1 cellular context compared by ENCODE assay signal in genomic region chr5:74684900-74685851, GRCh38.
TF ChIP-seq lines count a peak whose summit lies in the region.

Gene HEXB (plus strand): TSS chr5:74685233. CDS start chr5:74685261, 28 bp downstream.

TF ChIP-seq in K562, 482 proteins besides CTCF, POLR2A, EP300 and RAD21 (continued from another document and continues in another):
- TF ChIP-seq THAP12 (CRISPR knock-in tag; IDR thresholded peaks at IDR 0.05): peak; percentile 75
- TF ChIP-seq, protein P1, sequence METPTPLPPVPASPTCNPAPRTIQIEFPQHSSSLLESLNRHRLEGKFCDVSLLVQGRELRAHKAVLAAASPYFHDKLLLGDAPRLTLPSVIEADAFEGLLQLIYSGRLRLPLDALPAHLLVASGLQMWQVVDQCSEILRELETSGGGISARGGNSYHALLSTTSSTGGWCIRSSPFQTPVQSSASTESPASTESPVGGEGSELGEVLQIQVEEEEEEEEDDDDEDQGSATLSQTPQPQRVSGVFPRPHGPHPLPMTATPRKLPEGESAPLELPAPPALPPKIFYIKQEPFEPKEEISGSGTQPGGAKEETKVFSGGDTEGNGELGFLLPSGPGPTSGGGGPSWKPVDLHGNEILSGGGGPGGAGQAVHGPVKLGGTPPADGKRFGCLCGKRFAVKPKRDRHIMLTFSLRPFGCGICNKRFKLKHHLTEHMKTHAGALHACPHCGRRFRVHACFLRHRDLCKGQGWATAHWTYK (CRISPR knock-in tag; IDR thresholded peaks at IDR 0.05): peak; percentile 70; the same call in 1 of the 2 replicates
- TF ChIP-seq GABPB2 (CRISPR knock-in tag; conservative IDR thresholded peaks at IDR 0.05): no peak
- peak; percentile 38; the same call in 1 of the 2 replicates for TF ChIP-seq MBD2 (IDR thresholded peaks at IDR 0.05; ENCODE audit: borderline replicate concordance, low read depth)
- TF ChIP-seq RBBP5 (IDR thresholded peaks at IDR 0.05; ENCODE audit: borderline replicate concordance, insufficient read depth, low read length, poor library complexity, severe bottlenecking): peak; percentile 82
- TF ChIP-seq, protein P2, sequence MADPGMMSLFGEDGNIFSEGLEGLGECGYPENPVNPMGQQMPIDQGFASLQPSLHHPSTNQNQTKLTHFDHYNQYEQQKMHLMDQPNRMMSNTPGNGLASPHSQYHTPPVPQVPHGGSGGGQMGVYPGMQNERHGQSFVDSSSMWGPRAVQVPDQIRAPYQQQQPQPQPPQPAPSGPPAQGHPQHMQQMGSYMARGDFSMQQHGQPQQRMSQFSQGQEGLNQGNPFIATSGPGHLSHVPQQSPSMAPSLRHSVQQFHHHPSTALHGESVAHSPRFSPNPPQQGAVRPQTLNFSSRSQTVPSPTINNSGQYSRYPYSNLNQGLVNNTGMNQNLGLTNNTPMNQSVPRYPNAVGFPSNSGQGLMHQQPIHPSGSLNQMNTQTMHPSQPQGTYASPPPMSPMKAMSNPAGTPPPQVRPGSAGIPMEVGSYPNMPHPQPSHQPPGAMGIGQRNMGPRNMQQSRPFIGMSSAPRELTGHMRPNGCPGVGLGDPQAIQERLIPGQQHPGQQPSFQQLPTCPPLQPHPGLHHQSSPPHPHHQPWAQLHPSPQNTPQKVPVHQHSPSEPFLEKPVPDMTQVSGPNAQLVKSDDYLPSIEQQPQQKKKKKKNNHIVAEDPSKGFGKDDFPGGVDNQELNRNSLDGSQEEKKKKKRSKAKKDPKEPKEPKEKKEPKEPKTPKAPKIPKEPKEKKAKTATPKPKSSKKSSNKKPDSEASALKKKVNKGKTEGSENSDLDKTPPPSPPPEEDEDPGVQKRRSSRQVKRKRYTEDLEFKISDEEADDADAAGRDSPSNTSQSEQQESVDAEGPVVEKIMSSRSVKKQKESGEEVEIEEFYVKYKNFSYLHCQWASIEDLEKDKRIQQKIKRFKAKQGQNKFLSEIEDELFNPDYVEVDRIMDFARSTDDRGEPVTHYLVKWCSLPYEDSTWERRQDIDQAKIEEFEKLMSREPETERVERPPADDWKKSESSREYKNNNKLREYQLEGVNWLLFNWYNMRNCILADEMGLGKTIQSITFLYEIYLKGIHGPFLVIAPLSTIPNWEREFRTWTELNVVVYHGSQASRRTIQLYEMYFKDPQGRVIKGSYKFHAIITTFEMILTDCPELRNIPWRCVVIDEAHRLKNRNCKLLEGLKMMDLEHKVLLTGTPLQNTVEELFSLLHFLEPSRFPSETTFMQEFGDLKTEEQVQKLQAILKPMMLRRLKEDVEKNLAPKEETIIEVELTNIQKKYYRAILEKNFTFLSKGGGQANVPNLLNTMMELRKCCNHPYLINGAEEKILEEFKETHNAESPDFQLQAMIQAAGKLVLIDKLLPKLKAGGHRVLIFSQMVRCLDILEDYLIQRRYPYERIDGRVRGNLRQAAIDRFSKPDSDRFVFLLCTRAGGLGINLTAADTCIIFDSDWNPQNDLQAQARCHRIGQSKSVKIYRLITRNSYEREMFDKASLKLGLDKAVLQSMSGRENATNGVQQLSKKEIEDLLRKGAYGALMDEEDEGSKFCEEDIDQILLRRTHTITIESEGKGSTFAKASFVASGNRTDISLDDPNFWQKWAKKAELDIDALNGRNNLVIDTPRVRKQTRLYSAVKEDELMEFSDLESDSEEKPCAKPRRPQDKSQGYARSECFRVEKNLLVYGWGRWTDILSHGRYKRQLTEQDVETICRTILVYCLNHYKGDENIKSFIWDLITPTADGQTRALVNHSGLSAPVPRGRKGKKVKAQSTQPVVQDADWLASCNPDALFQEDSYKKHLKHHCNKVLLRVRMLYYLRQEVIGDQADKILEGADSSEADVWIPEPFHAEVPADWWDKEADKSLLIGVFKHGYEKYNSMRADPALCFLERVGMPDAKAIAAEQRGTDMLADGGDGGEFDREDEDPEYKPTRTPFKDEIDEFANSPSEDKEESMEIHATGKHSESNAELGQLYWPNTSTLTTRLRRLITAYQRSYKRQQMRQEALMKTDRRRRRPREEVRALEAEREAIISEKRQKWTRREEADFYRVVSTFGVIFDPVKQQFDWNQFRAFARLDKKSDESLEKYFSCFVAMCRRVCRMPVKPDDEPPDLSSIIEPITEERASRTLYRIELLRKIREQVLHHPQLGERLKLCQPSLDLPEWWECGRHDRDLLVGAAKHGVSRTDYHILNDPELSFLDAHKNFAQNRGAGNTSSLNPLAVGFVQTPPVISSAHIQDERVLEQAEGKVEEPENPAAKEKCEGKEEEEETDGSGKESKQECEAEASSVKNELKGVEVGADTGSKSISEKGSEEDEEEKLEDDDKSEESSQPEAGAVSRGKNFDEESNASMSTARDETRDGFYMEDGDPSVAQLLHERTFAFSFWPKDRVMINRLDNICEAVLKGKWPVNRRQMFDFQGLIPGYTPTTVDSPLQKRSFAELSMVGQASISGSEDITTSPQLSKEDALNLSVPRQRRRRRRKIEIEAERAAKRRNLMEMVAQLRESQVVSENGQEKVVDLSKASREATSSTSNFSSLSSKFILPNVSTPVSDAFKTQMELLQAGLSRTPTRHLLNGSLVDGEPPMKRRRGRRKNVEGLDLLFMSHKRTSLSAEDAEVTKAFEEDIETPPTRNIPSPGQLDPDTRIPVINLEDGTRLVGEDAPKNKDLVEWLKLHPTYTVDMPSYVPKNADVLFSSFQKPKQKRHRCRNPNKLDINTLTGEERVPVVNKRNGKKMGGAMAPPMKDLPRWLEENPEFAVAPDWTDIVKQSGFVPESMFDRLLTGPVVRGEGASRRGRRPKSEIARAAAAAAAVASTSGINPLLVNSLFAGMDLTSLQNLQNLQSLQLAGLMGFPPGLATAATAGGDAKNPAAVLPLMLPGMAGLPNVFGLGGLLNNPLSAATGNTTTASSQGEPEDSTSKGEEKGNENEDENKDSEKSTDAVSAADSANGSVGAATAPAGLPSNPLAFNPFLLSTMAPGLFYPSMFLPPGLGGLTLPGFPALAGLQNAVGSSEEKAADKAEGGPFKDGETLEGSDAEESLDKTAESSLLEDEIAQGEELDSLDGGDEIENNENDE (IDR thresholded peaks at IDR 0.05; ENCODE audit: low read depth, low read length): no peak
- no peak for TF ChIP-seq ZBTB8A (IDR thresholded peaks at IDR 0.05; ENCODE audit: partially characterized antibody)
- no peak; the same call in 1 of the 2 replicates for TF ChIP-seq NR4A1 (CRISPR knock-in tag; IDR thresholded peaks at IDR 0.05)
- TF ChIP-seq NR4A1 (tag; IDR thresholded peaks at IDR 0.05): no peak
- peak in 1 of 2 experiments; percentile 21; a peak in 1 of 4 replicates for TF ChIP-seq HDAC1 (IDR thresholded peaks at IDR 0.05)
- TF ChIP-seq ZNF3 (CRISPR knock-in tag; IDR thresholded peaks at IDR 0.05): no peak
- TF ChIP-seq ZNF124 (CRISPR knock-in tag; IDR thresholded peaks at IDR 0.05): no peak
- no peak for TF ChIP-seq ATF4 (CRISPR knock-in tag; IDR thresholded peaks at IDR 0.05)
- no peak for TF ChIP-seq ZNF212 (CRISPR knock-in tag; IDR thresholded peaks at IDR 0.05)
- 0 out of 2 replicates have a peak, but pooled peaks have one; percentile 7 for TF ChIP-seq STAG1 (CRISPR knock-in tag; IDR thresholded peaks at IDR 0.05; ENCODE audit: borderline replicate concordance)
- no peak for TF ChIP-seq DIDO1 (tag; IDR thresholded peaks at IDR 0.05; ENCODE audit: low read depth)
- TF ChIP-seq CHAMP1 (IDR thresholded peaks at IDR 0.05): no peak
- TF ChIP-seq POU5F1 (IDR thresholded peaks at IDR 0.05; ENCODE audit: borderline replicate concordance, low read depth, low read length, partially characterized antibody): no peak
- no peak for TF ChIP-seq MTF1 (CRISPR knock-in tag; IDR thresholded peaks at IDR 0.05; ENCODE audit: borderline replicate concordance)
- TF ChIP-seq E4F1 (CRISPR knock-in tag; IDR thresholded peaks at IDR 0.05; ENCODE audit: borderline replicate concordance): no peak
- TF ChIP-seq BACH1 (tag; IDR thresholded peaks at IDR 0.05): no peak
- TF ChIP-seq, protein P3, sequence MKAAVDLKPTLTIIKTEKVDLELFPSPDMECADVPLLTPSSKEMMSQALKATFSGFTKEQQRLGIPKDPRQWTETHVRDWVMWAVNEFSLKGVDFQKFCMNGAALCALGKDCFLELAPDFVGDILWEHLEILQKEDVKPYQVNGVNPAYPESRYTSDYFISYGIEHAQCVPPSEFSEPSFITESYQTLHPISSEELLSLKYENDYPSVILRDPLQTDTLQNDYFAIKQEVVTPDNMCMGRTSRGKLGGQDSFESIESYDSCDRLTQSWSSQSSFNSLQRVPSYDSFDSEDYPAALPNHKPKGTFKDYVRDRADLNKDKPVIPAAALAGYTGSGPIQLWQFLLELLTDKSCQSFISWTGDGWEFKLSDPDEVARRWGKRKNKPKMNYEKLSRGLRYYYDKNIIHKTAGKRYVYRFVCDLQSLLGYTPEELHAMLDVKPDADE (conservative IDR thresholded peaks at IDR 0.05; ENCODE audit: control insufficient read depth, low read depth, low read length): 0 out of 2 replicates have a peak, but pooled peaks have one; percentile 20
